9 cellular contexts compared by ENCODE assay signal in genomic region chr2:237699870-237700582, GRCh38.
DNase-seq lines count a peak whose midpoint lies in the region; ATAC-seq and TF ChIP-seq lines count a peak whose summit lies in the region.
"Had no signal": no experiment of that assay in that cellular context is flagged by ENCODE, and none has a peak within 500 bp of the region (broad histone marks: within the 10 kb centered on the region; RNA-seq: fewer than 3 reads in every experiment).

No MANE protein-coding gene starts in this region.

- no peak for ATAC-seq in T-cell (replicated peaks in 1 of 4)
- ATAC-seq in body of pancreas = no peak

- TF ChIP-seq CTCF in HFFc6 (IDR thresholded peaks at IDR 0.05) (no peak), hepatocyte (IDR thresholded peaks at IDR 0.05; ENCODE audit: poor library complexity) (no peak), body of pancreas (IDR thresholded peaks at IDR 0.05) (no peak)

- H3K4me1 ChIP-seq in hepatocyte (ENCODE audit: insufficient read depth) (peaks cover 84% of the 10 kb centered on the region), skeletal muscle satellite cell (ENCODE audit: control insufficient read depth, insufficient read depth, low read length) (peaks cover 77% of the 10 kb centered on the region), body of pancreas (peaks cover 67% of the 10 kb centered on the region), HAP-1 (peaks cover 17% of the 10 kb centered on the region)

- no peaks in the 10 kb centered on the region for H3K36me3 ChIP-seq in hepatocyte (replicated peaks; ENCODE audit: insufficient read depth, low read depth)
- no peaks in the 10 kb centered on the region for H3K36me3 ChIP-seq in skeletal muscle satellite cell (ENCODE audit: insufficient read depth, low read length)
- H3K36me3 ChIP-seq in body of pancreas (replicated peaks in 1 of 2; ENCODE audit: insufficient read depth in 1 of 2, low read depth in 2 of 2) = no peaks in the 10 kb centered on the region
- no peaks in the 10 kb centered on the region for H3K36me3 ChIP-seq in HAP-1 (replicated peaks)

- no peaks in the 10 kb centered on the region for H3K9me3 ChIP-seq in hepatocyte (ENCODE audit: low read depth)
- H3K9me3 ChIP-seq in skeletal muscle satellite cell (replicated peaks; ENCODE audit: low read length) = no peaks in the 10 kb centered on the region
- H3K9me3 ChIP-seq in body of pancreas = no peaks in the 10 kb centered on the region
- no peaks in the 10 kb centered on the region for H3K9me3 ChIP-seq in HAP-1

- H3K4me3 ChIP-seq in hepatocyte (no peak overlapping the region), skeletal muscle satellite cell (ENCODE audit: low read length) (no peak overlapping the region), body of pancreas (no peak overlapping the region), HAP-1 (no peak overlapping the region)

- peak overlapping the region; percentile 20 for H3K27ac ChIP-seq in hepatocyte
- H3K27ac ChIP-seq in body of pancreas = peak overlapping the region in 2 of 4 donors; percentile 2 to 38

- H3K4me1 Mint-ChIP-seq in HFFc6 (ENCODE audit: low read depth) (peaks cover 91% of the 10 kb centered on the region), T-cell (peaks cover 98% of the 10 kb centered on the region in 3 donors)

- H3K9me2 ChIP-seq in hepatocyte (replicated peaks; ENCODE audit: insufficient read depth) = no peaks in the 10 kb centered on the region

- peak overlapping the region; percentile 28 for H3K9ac ChIP-seq in skeletal muscle satellite cell (ENCODE audit: low read depth, low read length)

- H2AFZ ChIP-seq in hepatocyte = no peak overlapping the region

- H3K79me2 ChIP-seq in hepatocyte = peaks cover 96% of the 10 kb centered on the region

- 94% methylated on average over 21 of the region's 21 CpGs for WGBS in hepatocyte (ENCODE audit: low lambda C conversion rate, missing lambda C conversion rate)
- 82 to 91% methylated on average over 20 of the region's 21 CpGs for whole genome bisulfite sequencing in body of pancreas, 2 donors

- 0 out of 2 replicates have a peak, but pooled peaks cover 11% of the 10 kb centered on the region for H3K36me3 Mint-ChIP-seq in HFFc6 (ENCODE audit: low read depth)
- H3K36me3 Mint-ChIP-seq in T-cell = peaks cover 3% of the 10 kb centered on the region

- intact Hi-C loops in body of pancreas (cut with DNase I) = no loop called here

- H3K4me2 ChIP-seq in hepatocyte (peak overlapping the region; percentile 69), skeletal muscle satellite cell (ENCODE audit: low read length) (peak overlapping the region; percentile 29)

- H3K27me3 Mint-ChIP-seq in HFFc6 (ENCODE audit: insufficient read depth) = peaks cover 10% of the 10 kb centered on the region
- H3K27me3 Mint-ChIP-seq in T-cell = no peaks in the 10 kb centered on the region

- no peaks in the 10 kb centered on the region for H3K27me3 ChIP-seq in hepatocyte
- H3K27me3 ChIP-seq in skeletal muscle satellite cell (ENCODE audit: control insufficient read depth, insufficient read depth, low read length) = no peaks in the 10 kb centered on the region
- H3K27me3 ChIP-seq in body of pancreas = no peaks in the 10 kb centered on the region
- no peaks in the 10 kb centered on the region for H3K27me3 ChIP-seq in HAP-1 (ENCODE audit: low read depth)

- no peak for TF ChIP-seq POLR2A in body of pancreas (IDR thresholded peaks at IDR 0.05)

- H3K9me3 Mint-ChIP-seq in HFFc6 (no peaks in the 10 kb centered on the region), T-cell (no peaks in the 10 kb centered on the region)

- H3K4me3 Mint-ChIP-seq in HFFc6 (peak overlapping the region; percentile 16; the same call in 1 of the 2 replicates), T-cell (peak overlapping the region; percentile 44 to 77 (median 59))

- peaks cover 71% of the 10 kb centered on the region for H4K20me1 ChIP-seq in hepatocyte (ENCODE audit: insufficient read depth, poor library complexity, severe bottlenecking)

- in situ Hi-C loops in HAP-1 (cut with MboI; ENCODE audit: low sequenced_read_pairs) = no loop called here

- POLR2A ChIA-PET in T-cell (lab: Charles Lee) = interaction anchor here (1.0 to 3.1 kb wide), 6 partner anchors 12 to 29 kb away, joined by 3 to 25 read pairs (median 8); no protein-coding TSS in a partner anchor

- CTCF ChIA-PET in T-cell (lab: Charles Lee) = interaction anchor here in 1 of 2 donors (0.9 to 1.4 kb wide), 4 partner anchors 13 to 45 kb away, joined by 3 to 7 read pairs (median 4); no protein-coding TSS in a partner anchor

- H3K27ac Mint-ChIP-seq in HFFc6 (peak overlapping the region; percentile 96), T-cell (peak overlapping the region; percentile 89 to 96)

- no peak for DNase-seq in HFFc6
- DNase-seq in T-cell = no peak
- no peak for DNase-seq in hepatocyte (ENCODE audit: low spot score)
- no peak for DNase-seq in body of pancreas
- DNase-seq in C1 segment of cervical spinal cord (lab: John Stamatoyannopoulos, UW) = no peak
- no peak for DNase-seq in activated CD4-positive, CD25-positive, alpha-beta regulatory T cell treated with anti-CD3 and anti-CD28 coated beads, Interleukin-2, amount 50 U/mL, for 72 hours
- DNase-seq in HAP-1 (ENCODE audit: low spot score in 2 of 2) = no peak
- DNase-seq: NCI-H1694 treated with DMSO at 0.1 percent for 48 hours had no signal
